Comparison of ENCODE assay signal across 1 cellular context in the genomic region with DNA sequence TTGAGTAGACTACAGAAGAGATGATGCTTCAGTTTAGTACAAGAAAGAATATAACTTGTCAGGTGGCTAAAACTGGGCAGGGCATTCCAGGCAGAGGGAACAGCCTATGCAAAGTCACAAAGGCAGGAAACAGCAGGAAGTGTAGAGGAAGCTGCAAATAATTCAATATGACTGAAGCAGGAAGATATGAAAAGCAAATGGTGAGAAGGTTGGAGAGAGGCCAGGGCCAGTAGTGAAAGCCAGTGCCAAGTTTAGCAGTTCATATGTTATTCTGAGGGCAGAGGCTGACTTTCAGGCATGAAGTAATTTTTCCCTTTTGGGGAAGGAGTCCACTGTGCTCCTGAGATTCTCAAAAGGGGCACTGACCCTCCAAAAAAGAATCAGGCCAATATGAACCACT.
A peak's percentile ranks its signal among the peaks of the same experiment; 100 is the strongest.
TF ChIP-seq lines count a peak whose summit lies in the region.

No MANE protein-coding gene starts in this region.

TF ChIP-seq in endothelial cell of umbilical vein, 7 proteins besides CTCF, POLR2A, EP300 and RAD21:
- TF ChIP-seq FOS (IDR thresholded peaks at IDR 0.05; ENCODE audit: borderline replicate concordance, insufficient read depth, low read length), result peak; percentile 32
- peak; percentile 53 for TF ChIP-seq GATA2 (IDR thresholded peaks at IDR 0.05; ENCODE audit: insufficient read depth, insufficient read length, low read depth, low read length)
- TF ChIP-seq, protein P1, sequence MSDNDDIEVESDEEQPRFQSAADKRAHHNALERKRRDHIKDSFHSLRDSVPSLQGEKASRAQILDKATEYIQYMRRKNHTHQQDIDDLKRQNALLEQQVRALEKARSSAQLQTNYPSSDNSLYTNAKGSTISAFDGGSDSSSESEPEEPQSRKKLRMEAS (IDR thresholded peaks at IDR 0.05; ENCODE audit: insufficient read depth, insufficient read length), result no peak
- no peak for TF ChIP-seq JUN (IDR thresholded peaks at IDR 0.05; ENCODE audit: borderline replicate concordance, insufficient read depth, insufficient read length, low read depth)
- TF ChIP-seq EZH2 (IDR thresholded peaks at IDR 0.05; ENCODE audit: borderline replicate concordance, low read depth, low read length, severe bottlenecking), result no peak
- TF ChIP-seq MYC (IDR thresholded peaks at IDR 0.05; ENCODE audit: low read depth, low read length), result no peak
- TF ChIP-seq POLR2AphosphoS5 (IDR thresholded peaks at IDR 0.05; ENCODE audit: insufficient read depth, low read depth, low read length), result peak; percentile 81
TF ChIP-seq in endothelial cell of umbilical vein: peak in this region for 3.
